Comparison of ENCODE assay signal across 8 cellular contexts in genomic region chr5:119275146-119275872, GRCh38.
DNase-seq lines count a peak whose midpoint lies in the region; ATAC-seq and TF ChIP-seq lines count a peak whose summit lies in the region.

No MANE protein-coding gene starts in this region.

- no peaks in the 10 kb centered on the region for H3K9me3 ChIP-seq in left ventricle myocardium inferior (replicated peaks)
- no peaks in the 10 kb centered on the region for H3K9me3 ChIP-seq in T-helper 17 cell (ENCODE audit: control insufficient read depth, low read length, poor library complexity, severe bottlenecking)
- H3K9me3 ChIP-seq in muscle layer of duodenum (ENCODE audit: control insufficient read depth in 1 of 2, low read length in 2 of 2) = no peaks in the 10 kb centered on the region

- no peaks in the 10 kb centered on the region for H3K36me3 ChIP-seq in left ventricle myocardium inferior
- H3K36me3 ChIP-seq in muscle layer of duodenum (ENCODE audit: control insufficient read depth in 1 of 2, insufficient read depth in 2 of 2, low read length in 2 of 2) = no peaks in the 10 kb centered on the region

- H3K4me3 ChIP-seq in left ventricle myocardium inferior (no peak overlapping the region), muscle layer of duodenum (ENCODE audit: low read depth in 1 of 2, low read length in 2 of 2) (no peak overlapping the region)

- H3K27me3 ChIP-seq in left ventricle myocardium inferior (ENCODE audit: low read depth) (no peaks in the 10 kb centered on the region), muscle layer of duodenum (ENCODE audit: low read depth, low read length) (no peaks in the 10 kb centered on the region)

- no peak for ATAC-seq in left cardiac atrium
- ATAC-seq in HG03139 (IDR thresholded peaks at IDR 0.05; ENCODE audit: unreplicated experiment) = peak; percentile 8
- no peak for ATAC-seq in T-helper 17 cell
- ATAC-seq in omental fat pad (ENCODE audit: low FRiP score) = no peak

- peak overlapping the region; percentile 91 for H3K27ac Mint-ChIP-seq in T-helper 17 cell

- H3K4me1 ChIP-seq in left ventricle myocardium inferior (peaks cover 38% of the 10 kb centered on the region), muscle layer of duodenum (ENCODE audit: control insufficient read depth in 1 of 2, insufficient read depth in 2 of 2, low read length in 2 of 2) (peaks cover 8 to 30% of the 10 kb centered on the region in 2 donors)

- TF ChIP-seq CTCF in left ventricle myocardium inferior (IDR thresholded peaks at IDR 0.05; ENCODE audit: borderline replicate concordance) (no peak), omental fat pad (IDR thresholded peaks at IDR 0.05) (no peak)

- no peaks in the 10 kb centered on the region for H3K27me3 Mint-ChIP-seq in T-helper 17 cell

- H3K27ac ChIP-seq in left ventricle myocardium inferior (replicated peaks) = peak overlapping the region; percentile 5
- H3K27ac ChIP-seq in muscle layer of duodenum (ENCODE audit: low read length) = peak overlapping the region; percentile 26

- H3K36me3 Mint-ChIP-seq in T-helper 17 cell (ENCODE audit: low read depth) = peaks cover 2% of the 10 kb centered on the region

- DNase-seq in left ventricle myocardium inferior (no peak), left cardiac atrium (no peak), T-helper 17 cell (no peak), HuH-7.5 (ENCODE audit: low spot score) (no peak), HUDEP-2 (lab: John Stamatoyannopoulos, UW; ENCODE audit: unreplicated experiment in 76 of 76) (no peak), omental fat pad (ENCODE audit: low spot score) (no peak)

- intact Hi-C loops in left ventricle myocardium inferior (cut with micrococcal nuclease) (no loop called here), left cardiac atrium (cut with DNase I) (no loop called here)

- H3K4me1 Mint-ChIP-seq in T-helper 17 cell = peaks cover 71% of the 10 kb centered on the region

- peak overlapping the region; percentile 99 for H3K4me3 Mint-ChIP-seq in T-helper 17 cell
